4 cellular contexts compared by ENCODE assay signal in the genomic region with DNA sequence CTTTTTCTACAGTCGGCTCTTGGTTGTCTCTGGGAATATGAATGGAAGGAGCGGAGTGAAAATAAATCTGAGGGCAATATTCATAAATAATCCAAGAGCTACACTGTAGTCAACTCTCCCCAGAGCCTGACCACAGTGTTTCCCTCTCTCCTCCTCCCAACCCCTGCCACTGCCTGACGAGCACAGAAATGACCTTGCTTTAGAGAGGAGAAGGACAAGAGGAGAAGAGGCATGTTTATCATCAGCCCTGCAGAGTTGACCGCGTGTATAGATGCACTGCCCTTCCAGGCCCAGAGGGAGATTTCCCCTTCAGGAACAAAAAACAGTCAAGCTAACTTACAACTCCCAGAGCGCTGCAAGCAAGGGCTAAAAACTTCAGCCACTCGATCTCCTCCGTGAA. TPM values are rescaled to one million over a fixed set of nuclear protein-coding genes. Genes with fewer than 3 reads are reported as not detected.
"Had no signal": no experiment of that assay in that cellular context is flagged by ENCODE, and none has a peak within 500 bp of the region (broad histone marks: within the 10 kb centered on the region; RNA-seq: fewer than 3 reads in every experiment).

No MANE protein-coding gene starts in this region.

RNA-seq across cellular contexts. Expression of gene ROPN1, which starts 16.9 kb away (rescaled TPM):
- total RNA-seq: GM23338, H1, H9, HT-29 had no signal
